12 cellular contexts compared by ENCODE assay signal in the genomic region with DNA sequence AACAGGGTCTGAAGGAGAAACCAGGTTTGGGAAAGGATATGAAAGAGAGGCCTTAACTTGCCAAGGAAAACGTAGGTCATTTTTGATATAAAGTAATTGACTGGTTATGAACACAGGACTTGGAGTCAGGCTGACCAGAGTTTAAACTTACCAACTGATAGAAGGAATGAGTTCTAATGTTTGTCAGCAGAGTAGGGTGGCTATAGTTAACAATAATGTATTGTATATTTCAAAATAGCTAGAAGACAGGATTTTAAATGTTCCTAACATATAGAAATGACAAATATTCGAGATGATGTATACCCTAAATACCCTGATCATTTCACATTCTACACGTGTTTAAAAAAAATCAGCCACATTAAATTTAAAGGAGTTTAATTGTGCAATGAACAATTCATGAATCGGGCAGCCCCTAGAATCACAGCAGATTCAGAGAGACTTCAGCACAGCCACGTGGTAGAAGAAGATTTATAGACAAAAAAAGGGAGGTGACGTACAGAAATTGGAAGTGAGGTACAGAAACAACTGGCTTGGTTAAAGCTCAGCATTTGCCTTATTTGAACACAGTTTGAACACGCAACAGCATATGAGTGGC. TPM values are rescaled to one million over a fixed set of nuclear protein-coding genes. Genes with fewer than 3 reads are reported as not detected.
A peak's percentile ranks its signal among the peaks of the same experiment; 100 is the strongest.
DNase-seq lines count a peak whose midpoint lies in the region; ATAC-seq, FAIRE-seq and TF ChIP-seq lines count a peak whose summit lies in the region.
"Had no signal": no experiment of that assay in that cellular context is flagged by ENCODE, and none has a peak within 500 bp of the region (broad histone marks: within the 10 kb centered on the region; RNA-seq: fewer than 3 reads in every experiment).

No MANE protein-coding gene starts in this region.

- H3K36me3 ChIP-seq in K562 (ENCODE audit: control insufficient read depth, insufficient read depth, low read length) (no peaks in the 10 kb centered on the region), smooth muscle cell (ENCODE audit: low read depth) (no peaks in the 10 kb centered on the region), transverse colon (no peaks in the 10 kb centered on the region)
- H3K36me3 ChIP-seq: thoracic aorta had no signal

- TF ChIP-seq CTCF in K562 (IDR thresholded peaks at IDR 0.05 in 2 of 3, conservative IDR thresholded peaks at IDR 0.05 in 1 of 3; ENCODE audit: insufficient read depth in 2 of 3, low read depth in 1 of 3, low read length in 3 of 3) (no peak), smooth muscle cell (IDR thresholded peaks at IDR 0.05; ENCODE audit: borderline replicate concordance, insufficient read depth, poor library complexity, severe bottlenecking) (no peak), transverse colon (IDR thresholded peaks at IDR 0.05) (no peak)

- ATAC-seq in HG03159 (IDR thresholded peaks at IDR 0.05; ENCODE audit: unreplicated experiment): peak; percentile 20
- ATAC-seq in K562: no peak; the same call in 1 of the 3 replicates

- H3K9ac ChIP-seq in K562 (ENCODE audit: insufficient read depth in 1 of 2, low read depth in 2 of 2, low read length in 2 of 2): no peak overlapping the region
- H3K9ac ChIP-seq in smooth muscle cell (ENCODE audit: low read depth): no peak overlapping the region

- intact Hi-C loops in K562 (cut with micrococcal nuclease) (loop anchor here (1.0 to 5.0 kb wide), 3 partner anchors 76 to 1268 kb away; no protein-coding TSS in a partner anchor), transverse colon (cut with DNase I; ENCODE audit: low total_unique reads) (loop anchor here (10.0 kb wide), 1 partner anchor 1286 kb away; no protein-coding TSS in a partner anchor)

- H3K9me1 ChIP-seq in K562 (ENCODE audit: control insufficient read depth, insufficient read depth, low read length): no peaks in the 10 kb centered on the region

- WGBS in K562 (ENCODE audit: insufficient coverage, low coverage, missing lambda C conversion rate): 1% methylated on average over 7 of the region's 7 CpGs
- 69% methylated on average over 7 of the region's 7 CpGs for WGBS in smooth muscle cell (ENCODE audit: low lambda C conversion rate)
- WGBS in transverse colon (ENCODE audit: low coverage in 1 of 2), 2 donors: 60 to 63% methylated on average over 5 to 7 of the region's 7 CpGs

- no peaks in the 10 kb centered on the region for H3K4me1 ChIP-seq in K562 (replicated peaks in 1 of 2; ENCODE audit: control insufficient read depth in 2 of 2, insufficient read depth in 2 of 2, low read length in 2 of 2)
- H3K4me1 ChIP-seq in smooth muscle cell (ENCODE audit: low read depth): peaks cover 4% of the 10 kb centered on the region
- peaks cover 0 to 7% (median 0%) of the 10 kb centered on the region in 4 donors for H3K4me1 ChIP-seq in transverse colon
- H3K4me1 ChIP-seq: body of pancreas had no signal

- H3K4me3 ChIP-seq in K562 (no peak overlapping the region), smooth muscle cell (no peak overlapping the region), transverse colon (no peak overlapping the region)
- H3K4me3 ChIP-seq: body of pancreas, thoracic aorta had no signal

- H2AFZ ChIP-seq in K562 (ENCODE audit: low read depth, low read length) (no peak overlapping the region), smooth muscle cell (ENCODE audit: low read depth) (no peak overlapping the region)

- H3K9me3 ChIP-seq in K562 (replicated peaks; ENCODE audit: control insufficient read depth, insufficient read depth, low read depth, low read length): no peaks in the 10 kb centered on the region
- no peaks in the 10 kb centered on the region for H3K9me3 ChIP-seq in smooth muscle cell (replicated peaks; ENCODE audit: low read depth)
- no peaks in the 10 kb centered on the region for H3K9me3 ChIP-seq in transverse colon
- H3K9me3 ChIP-seq: body of pancreas, thoracic aorta had no signal

- POLR2A ChIA-PET in K562 (lab: Yijun Ruan, JAX): interaction anchor here (0.7 kb wide), 1 partner anchor 506 kb away, joined by 4 read pairs; no protein-coding TSS in a partner anchor

- no peaks in the 10 kb centered on the region for H4K20me1 ChIP-seq in K562 (replicated peaks; ENCODE audit: control insufficient read depth, insufficient read depth, low read length)
- H4K20me1 ChIP-seq in smooth muscle cell (ENCODE audit: low read depth): no peaks in the 10 kb centered on the region

- H3K27me3 ChIP-seq in K562 (ENCODE audit: control insufficient read depth in 2 of 2, insufficient read depth in 2 of 2, low read length in 2 of 2): peaks cover 8 to 15% of the 10 kb centered on the region in 2 experiments; a peak in 4 of 5 replicates
- no peaks in the 10 kb centered on the region for H3K27me3 ChIP-seq in smooth muscle cell (ENCODE audit: low read depth)
- no peaks in the 10 kb centered on the region for H3K27me3 ChIP-seq in transverse colon
- H3K27me3 ChIP-seq: body of pancreas had no signal

- no TSS peak for BruUV-seq in K562 (replicated peaks; lab: Mats Ljungman, UMichigan)

- TF ChIP-seq EP300 in K562 (IDR thresholded peaks at IDR 0.05; ENCODE audit: low read length) (no peak), transverse colon (IDR thresholded peaks at IDR 0.05; ENCODE audit: low read depth) (no peak)

- DNase-seq in NOMO-1 treated with DMSO at 0.1 percent for 48 hours (lab: John Stamatoyannopoulos, UW; ENCODE audit: unreplicated experiment) (peak; percentile 0), NOMO-1 (lab: John Stamatoyannopoulos, UW; ENCODE audit: unreplicated experiment in 2 of 2) (no peak), K562 (ENCODE audit: extremely low read depth in 1 of 4, low spot score in 3 of 4) (no peak), smooth muscle cell (lab: John Stamatoyannopoulos, UW; ENCODE audit: unreplicated experiment) (no peak), NCI-H2029 (lab: John Stamatoyannopoulos, UW) (no peak), NCI-H524 (lab: John Stamatoyannopoulos, UW) (no peak), transverse colon (no peak)

- TF ChIP-seq POLR2A in K562 (conservative IDR thresholded peaks at IDR 0.05): no peak
- TF ChIP-seq POLR2A in transverse colon (IDR thresholded peaks at IDR 0.05): no peak

- FAIRE-seq in K562 (lab: Jason Lieb, UNC): no peak
- FAIRE-seq: small intestine had no signal

- in situ Hi-C loops in K562 (cut with MboI): no loop called here
- in situ Hi-C loops in transverse colon (cut with MboI; ENCODE audit: low pct_ligation_motif_present in 1 of 4, low pct_unique_long_range_greater_than_20kb in 1 of 4, low sequenced_read_pairs in 3 of 4): no loop called here

- TF ChIP-seq RAD21 in K562 (CRISPR knock-in tag; conservative IDR thresholded peaks at IDR 0.05 in 1 of 2, IDR thresholded peaks at IDR 0.05 in 1 of 2): no peak

- H3K79me2 ChIP-seq in K562 (ENCODE audit: control insufficient read depth, insufficient read depth, low read length) (no peaks in the 10 kb centered on the region), smooth muscle cell (ENCODE audit: low read depth) (no peaks in the 10 kb centered on the region)

- H3K4me2 ChIP-seq in K562 (ENCODE audit: insufficient read depth, low read length): no peak overlapping the region
- H3K4me2 ChIP-seq in smooth muscle cell: peak overlapping the region; percentile 46

- no peak overlapping the region for H3K27ac ChIP-seq in K562 (ENCODE audit: extremely low read depth, low read depth, low read length)
- H3K27ac ChIP-seq in smooth muscle cell (ENCODE audit: low read depth): no peak overlapping the region
- H3K27ac ChIP-seq in transverse colon: no peak overlapping the region
- H3K27ac ChIP-seq: body of pancreas, thoracic aorta had no signal

- H3F3A ChIP-seq in smooth muscle cell (ENCODE audit: low read depth): no peaks in the 10 kb centered on the region

- CTCF ChIA-PET in K562 (lab: Yijun Ruan, JAX; ENCODE audit: low intra/inter-chr PET ratio): interaction anchor here (0.6 to 1.8 kb wide), 2 partner anchors 1289 to 1672 kb away, joined by 3 to 12 read pairs; no protein-coding TSS in a partner anchor

TF ChIP-seq in K562, 482 proteins besides CTCF, POLR2A, EP300 and RAD21 (continues in another document):
- TF ChIP-seq, protein P1, sequence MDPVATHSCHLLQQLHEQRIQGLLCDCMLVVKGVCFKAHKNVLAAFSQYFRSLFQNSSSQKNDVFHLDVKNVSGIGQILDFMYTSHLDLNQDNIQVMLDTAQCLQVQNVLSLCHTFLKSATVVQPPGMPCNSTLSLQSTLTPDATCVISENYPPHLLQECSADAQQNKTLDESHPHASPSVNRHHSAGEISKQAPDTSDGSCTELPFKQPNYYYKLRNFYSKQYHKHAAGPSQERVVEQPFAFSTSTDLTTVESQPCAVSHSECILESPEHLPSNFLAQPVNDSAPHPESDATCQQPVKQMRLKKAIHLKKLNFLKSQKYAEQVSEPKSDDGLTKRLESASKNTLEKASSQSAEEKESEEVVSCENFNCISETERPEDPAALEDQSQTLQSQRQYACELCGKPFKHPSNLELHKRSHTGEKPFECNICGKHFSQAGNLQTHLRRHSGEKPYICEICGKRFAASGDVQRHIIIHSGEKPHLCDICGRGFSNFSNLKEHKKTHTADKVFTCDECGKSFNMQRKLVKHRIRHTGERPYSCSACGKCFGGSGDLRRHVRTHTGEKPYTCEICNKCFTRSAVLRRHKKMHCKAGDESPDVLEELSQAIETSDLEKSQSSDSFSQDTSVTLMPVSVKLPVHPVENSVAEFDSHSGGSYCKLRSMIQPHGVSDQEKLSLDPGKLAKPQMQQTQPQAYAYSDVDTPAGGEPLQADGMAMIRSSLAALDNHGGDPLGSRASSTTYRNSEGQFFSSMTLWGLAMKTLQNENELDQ (CRISPR knock-in tag; IDR thresholded peaks at IDR 0.05; ENCODE audit: borderline replicate concordance): no peak

RNA-seq across cellular contexts. Expression of a gene that starts 52.5 kb away (rescaled TPM):
- not detected in 2 replicates for total RNA-seq in K562 (2011; cell fraction: chromatin; rRNA removed; ENCODE audit: low replicate concordance)
- total RNA-seq in K562 (2011; cell fraction: nucleolus; rRNA removed): not detected in 2 replicates
- total RNA-seq in K562 (2011; cell fraction: nucleoplasm; rRNA removed): not detected in 2 replicates
- total RNA-seq in K562 (2014; rRNA removed) (not detected in 2 replicates), K562 (2014; rRNA removed; fragmentation: Illumina TruSeq; extraction: Trizol) (not detected in 2 replicates), K562 (2015; rRNA removed; fragmentation: Illumina TruSeq; extraction: Trizol) (not detected in 2 replicates), K562 (2021) (not detected in 2 replicates), smooth muscle cell (not detected in 2 replicates), transverse colon (1 to 10 TPM; 2.5 to 8.6 (median 4.3) TPM)
- polyA plus RNA-seq in K562 (2011; rRNA removed) (not detected in 2 replicates), K562 (2014; fragmentation: Illumina TruSeq; extraction: Trizol) (not detected in 2 replicates), K562 (2014; fragmentation: Nextera tagmentation; extraction: Ambion mirVana) (under 1 TPM in 1 of 2 experiments, not detected in 1; 0.03 TPM), K562 (2014; rRNA removed) (not detected in 2 replicates), smooth muscle cell (not detected in 2 replicates)
- not detected in 2 replicates for polyA plus RNA-seq in K562 (2011; cell fraction: cytosol; rRNA removed)
- not detected in 2 replicates for polyA plus RNA-seq in K562 (2011; cell fraction: nucleus; rRNA removed)
- not detected in 2 replicates for polyA plus RNA-seq in K562 (2012)
- not detected in 2 replicates for polyA minus RNA-seq in K562 (2011; rRNA and poly(A)+ RNA removed)
- polyA minus RNA-seq in K562 (2011; cell fraction: cytosol; rRNA and poly(A)+ RNA removed): not detected in 2 replicates
- polyA minus RNA-seq in K562 (2011; cell fraction: nucleus; rRNA and poly(A)+ RNA removed): not detected in 2 replicates
- total RNA-seq: left lobe of liver, thoracic aorta had no signal
